8 cellular contexts compared by ENCODE assay signal in the genomic region with DNA sequence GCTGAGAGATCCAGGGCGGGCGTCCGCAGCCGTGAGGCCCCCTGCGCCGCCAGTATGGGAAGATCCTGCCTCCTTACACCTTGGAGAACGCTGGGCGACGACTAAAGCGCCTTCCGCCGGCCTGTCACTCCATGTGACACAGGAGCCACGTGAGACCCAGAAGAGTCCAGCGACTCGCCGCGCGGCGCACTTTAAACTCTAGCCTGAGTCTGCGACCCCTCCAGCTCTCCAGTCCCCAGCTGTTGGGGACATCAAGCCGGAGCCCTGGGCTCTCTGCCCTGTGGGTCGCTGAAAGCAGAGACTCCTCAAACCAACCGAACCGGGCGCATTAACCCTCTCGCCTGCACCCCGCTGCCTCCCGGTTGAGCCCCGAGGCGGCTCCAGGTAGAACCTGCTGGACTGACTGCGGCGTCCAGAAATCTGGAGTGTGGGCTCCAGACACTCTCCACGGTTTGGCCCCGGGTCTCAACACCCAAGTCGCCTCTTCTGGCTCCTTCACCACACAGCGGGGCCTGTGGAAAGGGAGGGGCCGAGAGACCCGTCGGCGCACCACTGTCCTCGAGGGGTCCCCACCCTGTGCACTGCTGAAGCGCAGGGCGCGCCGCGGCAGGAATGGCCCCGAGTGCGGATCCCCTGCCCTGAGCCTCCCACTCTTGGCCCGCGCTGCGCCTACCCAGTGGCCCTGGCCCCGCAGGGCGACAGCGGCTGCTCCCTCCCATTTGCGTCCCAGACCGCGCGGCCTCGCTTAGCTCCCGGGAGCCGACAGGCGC. TPM values are rescaled to one million over a fixed set of nuclear protein-coding genes. Genes with fewer than 3 reads are reported as not detected.
DNase-seq lines count a peak whose midpoint lies in the region; ATAC-seq, FAIRE-seq and TF ChIP-seq lines count a peak whose summit lies in the region.

No MANE protein-coding gene starts in this region.

- no peak overlapping the region for H3K4me3 ChIP-seq in ovary

- peaks cover 34% of the 10 kb centered on the region for H3K27me3 Mint-ChIP-seq in activated CD4-positive, alpha-beta T cell treated with anti-CD3 and anti-CD28 coated beads, Interleukin-2, amount 10 ng/mL, durations not matched to agents 7 days and 5 days
- H3K27me3 Mint-ChIP-seq in glutamatergic neuron (ENCODE audit: unreplicated experiment) = peaks cover 21% of the 10 kb centered on the region

- H3K4me1 Mint-ChIP-seq in activated CD4-positive, alpha-beta T cell treated with anti-CD3 and anti-CD28 coated beads, Interleukin-2, amount 10 ng/mL, durations not matched to agents 7 days and 5 days = peaks cover 38% of the 10 kb centered on the region
- H3K4me1 Mint-ChIP-seq in glutamatergic neuron (ENCODE audit: low read depth, unreplicated experiment) = peaks cover 9% of the 10 kb centered on the region

- 7 to 21% (median 21%) methylated on average over 32 to 62 of the region's 62 CpGs for WGBS in ovary, 3 donors

- no peak for TF ChIP-seq EP300 in ovary (IDR thresholded peaks at IDR 0.05)

- H3K27ac ChIP-seq in ovary = no peak overlapping the region

- no peaks in the 10 kb centered on the region for H3K36me3 ChIP-seq in ovary

- no peak for TF ChIP-seq CTCF in glutamatergic neuron (IDR thresholded peaks at IDR 0.05; ENCODE audit: partially characterized antibody, unreplicated experiment)
- TF ChIP-seq CTCF in ovary (IDR thresholded peaks at IDR 0.05) = no peak

- H3K4me3 Mint-ChIP-seq in activated CD4-positive, alpha-beta T cell treated with anti-CD3 and anti-CD28 coated beads, Interleukin-2, amount 10 ng/mL, durations not matched to agents 7 days and 5 days = peak overlapping the region; percentile 25
- peak overlapping the region; percentile 71 for H3K4me3 Mint-ChIP-seq in glutamatergic neuron (ENCODE audit: unreplicated experiment)

- no peaks in the 10 kb centered on the region for H3K9me3 ChIP-seq in ovary

- intact Hi-C loops in ovary (cut with DNase I) = no loop called here

- TF ChIP-seq POLR2A in ovary (IDR thresholded peaks at IDR 0.05) (no peak), GM12892 (IDR thresholded peaks at IDR 0.05; ENCODE audit: low read depth, low read length) (no peak)

- H3K27me3 ChIP-seq in ovary = no peaks in the 10 kb centered on the region

- no peak for ATAC-seq in HG02588 (IDR thresholded peaks at IDR 0.05; ENCODE audit: unreplicated experiment)

- POLR2A ChIA-PET in activated CD4-positive, alpha-beta T cell treated with anti-CD3 and anti-CD28 coated beads, Interleukin-2, amount 10 ng/mL, durations not matched to agents 7 days and 5 days (lab: Charles Lee) = no interaction called here

- peaks cover 16% of the 10 kb centered on the region for H3K4me1 ChIP-seq in ovary (ENCODE audit: insufficient read depth)

- DNase-seq in CD1c-positive myeloid dendritic cell (ENCODE audit: extremely low spot score) (peak; percentile 38), glutamatergic neuron (peak; percentile 69), ovary (peak in 3 of 5 donors; percentile 33 to 45 (median 35)), GM12892 (ENCODE audit: insufficient read length) (no peak), A172 (ENCODE audit: low spot score) (no peak), kidney glomerular epithelial cell (lab: John Stamatoyannopoulos, UW) (no peak)
- DNase-seq in activated CD4-positive, alpha-beta T cell treated with anti-CD3 and anti-CD28 coated beads, Interleukin-2, amount 10 ng/mL, durations not matched to agents 7 days and 5 days = peak; percentile 12

- no peak for FAIRE-seq in GM12892 (lab: Jason Lieb, UNC)

- peaks cover 2% of the 10 kb centered on the region for H3K36me3 Mint-ChIP-seq in activated CD4-positive, alpha-beta T cell treated with anti-CD3 and anti-CD28 coated beads, Interleukin-2, amount 10 ng/mL, durations not matched to agents 7 days and 5 days (ENCODE audit: low read depth)
- no peaks in the 10 kb centered on the region for H3K36me3 Mint-ChIP-seq in glutamatergic neuron (ENCODE audit: unreplicated experiment)

- CTCF ChIA-PET in activated CD4-positive, alpha-beta T cell treated with anti-CD3 and anti-CD28 coated beads, Interleukin-2, amount 10 ng/mL, durations not matched to agents 7 days and 5 days (lab: Charles Lee) = interaction anchor here (1.1 to 2.0 kb wide), 4 partner anchors 12 to 492 kb away, joined by 3 to 6 read pairs (median 4); no protein-coding TSS in a partner anchor

- no peak overlapping the region for H3K27ac Mint-ChIP-seq in activated CD4-positive, alpha-beta T cell treated with anti-CD3 and anti-CD28 coated beads, Interleukin-2, amount 10 ng/mL, durations not matched to agents 7 days and 5 days
- no peak overlapping the region for H3K27ac Mint-ChIP-seq in glutamatergic neuron (ENCODE audit: unreplicated experiment)

- H3K9me3 Mint-ChIP-seq in activated CD4-positive, alpha-beta T cell treated with anti-CD3 and anti-CD28 coated beads, Interleukin-2, amount 10 ng/mL, durations not matched to agents 7 days and 5 days = no peaks in the 10 kb centered on the region
- H3K9me3 Mint-ChIP-seq in glutamatergic neuron (ENCODE audit: unreplicated experiment) = peaks cover 12% of the 10 kb centered on the region

RNA-seq across cellular contexts. Expression of gene SFMBT2, which starts 1.8 kb away (rescaled TPM):
- total RNA-seq in activated CD4-positive, alpha-beta T cell treated with anti-CD3 and anti-CD28 coated beads, Interleukin-2, amount 10 ng/mL, durations not matched to agents 7 days and 5 days = 10 to 100 TPM; 31.9 to 32.3 TPM
- total RNA-seq in glutamatergic neuron (ENCODE audit: unreplicated experiment) (9.1 TPM), ovary (10 to 100 TPM; 11.2 to 28.1 (median 22.3) TPM)
- polyA plus RNA-seq in ovary = 1 to 10 TPM; 5.0 to 8.5 TPM
- 10.0 TPM for polyA plus RNA-seq in GM12892 (2012; ENCODE audit: missing spikeins)
- 0.57 and 0.96 TPM in 2 replicates for total RNA-seq in A172 (2014; rRNA removed; shearing (Covaris generic))

Comparison
In these comparisons a context has a peak if more than half of its experiments do, and no peak if none do; other contexts are left out.
1. DNase-seq: peak in CD1c-positive myeloid dendritic cell (single experiment), activated CD4-positive, alpha-beta T cell treated with anti-CD3 and anti-CD28 coated beads, Interleukin-2, amount 10 ng/mL, durations not matched to agents 7 days and 5 days (single experiment), glutamatergic neuron (single experiment) and ovary (3 of 5); none in GM12892 (single experiment), A172 (single experiment) and kidney glomerular epithelial cell (single experiment).